8 cellular contexts compared by ENCODE assay signal in the genomic region with DNA sequence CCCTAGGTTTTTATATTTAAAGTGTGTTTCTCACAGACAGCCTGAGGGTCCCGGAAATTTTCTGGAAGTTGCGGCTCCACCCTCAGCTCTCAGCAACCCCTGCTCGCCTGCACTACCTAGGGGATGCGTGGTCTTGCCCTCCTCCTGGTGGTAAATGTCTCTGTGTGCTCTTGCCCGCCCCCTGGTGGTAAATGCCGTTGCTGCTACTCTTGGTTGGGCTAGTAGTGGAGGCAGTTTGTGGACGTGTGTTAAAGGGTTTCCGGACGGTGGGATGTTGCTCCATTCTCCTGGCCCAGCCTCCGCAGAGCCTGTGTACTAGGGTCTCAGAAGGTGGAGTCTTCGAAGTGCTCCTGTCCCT. TPM values are rescaled to one million over a fixed set of nuclear protein-coding genes. Genes with fewer than 3 reads are reported as not detected.
DNase-seq lines count a peak whose midpoint lies in the region; ATAC-seq and TF ChIP-seq lines count a peak whose summit lies in the region.

No MANE protein-coding gene starts in this region.

- POLR2A ChIA-PET in HEK293 (lab: Yijun Ruan, JAX) = interaction anchor here (1.1 kb wide), 1 partner anchor 14 kb away, joined by 4 read pairs; no protein-coding TSS in a partner anchor

- DNase-seq in NCI-H2107 treated with DMSO at 0.1 percent for 48 hours (lab: John Stamatoyannopoulos, UW; ENCODE audit: unreplicated experiment) (peak; percentile 20), breast epithelium (ENCODE audit: low spot score in 2 of 2) (peak; percentile 67 to 76), inferior parietal cortex (ENCODE audit: extremely low spot score) (peak; percentile 72)
- peak; percentile 70 to 84 for DNase-seq in stimulated activated CD4-positive, alpha-beta T cell treated with anti-CD3 and anti-CD28 coated beads, Interleukin-1b, Interleukin-23, amount 100 ng/mL, for 1 hour (ENCODE audit: low read depth in 2 of 2)

- no peak overlapping the region for H3K27ac ChIP-seq in DOHH2 (ENCODE audit: low read depth, low read length)
- no peak overlapping the region for H3K27ac ChIP-seq in HEK293 (ENCODE audit: extremely low read depth, low read depth, low read length)
- no peak overlapping the region for H3K27ac ChIP-seq in VCaP
- no peak overlapping the region for H3K27ac ChIP-seq in breast epithelium

- H3K79me2 ChIP-seq in DOHH2 (ENCODE audit: control insufficient read depth, low read length) = no peaks in the 10 kb centered on the region

- H3K27me3 ChIP-seq in DOHH2 (ENCODE audit: control insufficient read depth, low read length) (peaks cover 8% of the 10 kb centered on the region), breast epithelium (no peaks in the 10 kb centered on the region)

- H3F3A ChIP-seq in DOHH2 (ENCODE audit: control insufficient read depth, insufficient read depth) = no peaks in the 10 kb centered on the region

- H4K20me1 ChIP-seq in DOHH2 (ENCODE audit: control insufficient read depth, insufficient read depth, low read depth, low read length) = no peaks in the 10 kb centered on the region

- H3K36me3 ChIP-seq in DOHH2 (ENCODE audit: control insufficient read depth, low read length) = no peaks in the 10 kb centered on the region
- no peaks in the 10 kb centered on the region for H3K36me3 ChIP-seq in HEK293 (ENCODE audit: control insufficient read depth in 2 of 2, insufficient read depth in 1 of 2, low read length in 2 of 2)
- H3K36me3 ChIP-seq in breast epithelium = no peaks in the 10 kb centered on the region

- H3K9me3 ChIP-seq in DOHH2 (ENCODE audit: control insufficient read depth, insufficient read depth, low read length) (no peaks in the 10 kb centered on the region), HEK293 (ENCODE audit: control insufficient read depth, insufficient read depth, low read depth, low read length) (no peaks in the 10 kb centered on the region), breast epithelium (no peaks in the 10 kb centered on the region)

- no peaks in the 10 kb centered on the region for H3K9me2 ChIP-seq in DOHH2 (replicated peaks; ENCODE audit: control insufficient read depth, low read length)

- ATAC-seq in GM21737 (IDR thresholded peaks at IDR 0.05; ENCODE audit: unreplicated experiment) = no peak

- H3K4me1 ChIP-seq in DOHH2 (ENCODE audit: control insufficient read depth, low read length) = peaks cover 25% of the 10 kb centered on the region
- peaks cover 3% of the 10 kb centered on the region; the same call in 1 of the 2 replicates for H3K4me1 ChIP-seq in HEK293 (ENCODE audit: control insufficient read depth, insufficient read depth, low read length)
- no peaks in the 10 kb centered on the region for H3K4me1 ChIP-seq in breast epithelium

- CTCF ChIA-PET in HEK293 (lab: Yijun Ruan, JAX) = interaction anchor here (0.5 to 13.4 kb wide), 38 partner anchors 9 to 1577 kb away, joined by 3 to 276 read pairs (median 4); partner anchors contain the start of genes PML and STOML1

- intact Hi-C loops in breast epithelium (cut with DNase I; ENCODE audit: low total_unique reads) = no loop called here

- H3K4me2 ChIP-seq in DOHH2 (ENCODE audit: low read length) = peak overlapping the region; percentile 64

- no peak for TF ChIP-seq POLR2A in breast epithelium (IDR thresholded peaks at IDR 0.05)

- H3K4me3 ChIP-seq in DOHH2 (ENCODE audit: low read length) (peak overlapping the region; percentile 53), HEK293 (ENCODE audit: low read depth, low read length) (no peak overlapping the region), breast epithelium (no peak overlapping the region)

- TF ChIP-seq CTCF in DOHH2 (IDR thresholded peaks at IDR 0.05; ENCODE audit: low read depth, low read length, poor library complexity, severe bottlenecking) (peak; percentile 97), HEK293 (tag by site-specific recombination; IDR thresholded peaks at IDR 0.05) (peak; percentile 98), VCaP (conservative IDR thresholded peaks at IDR 0.05) (peak; percentile 99), breast epithelium (IDR thresholded peaks at IDR 0.05) (peak; percentile 85 to 87 (median 86))

TF ChIP-seq in HEK293, 187 proteins besides CTCF, POLR2A, EP300 and RAD21 (continues in another document):
- TF ChIP-seq SP2 (tag by site-specific recombination; IDR thresholded peaks at IDR 0.05) = no peak
- TF ChIP-seq ZNF341 (tag by site-specific recombination; IDR thresholded peaks at IDR 0.05; ENCODE audit: low read depth) = no peak
- no peak for TF ChIP-seq ZNF610 (tag by site-specific recombination; IDR thresholded peaks at IDR 0.05; ENCODE audit: borderline replicate concordance)
- TF ChIP-seq ZXDB (tag by site-specific recombination; IDR thresholded peaks at IDR 0.05) = 0 out of 2 replicates have a peak, but pooled peaks have one; percentile 53
- no peak for TF ChIP-seq ZFP3 (tag by site-specific recombination; IDR thresholded peaks at IDR 0.05; ENCODE audit: low read depth)
- TF ChIP-seq ZNF654 (tag by site-specific recombination; IDR thresholded peaks at IDR 0.05; ENCODE audit: low read depth) = peak; percentile 56
- TF ChIP-seq ZFP69B (tag by site-specific recombination; IDR thresholded peaks at IDR 0.05) = 0 out of 2 replicates have a peak, but pooled peaks have one; percentile 42
- TF ChIP-seq ZNF214 (tag by site-specific recombination; IDR thresholded peaks at IDR 0.05; ENCODE audit: borderline replicate concordance) = no peak
- TF ChIP-seq GLI4 (tag by site-specific recombination; IDR thresholded peaks at IDR 0.05) = no peak
- TF ChIP-seq ZNF837 (tag by site-specific recombination; IDR thresholded peaks at IDR 0.05) = no peak
- TF ChIP-seq ZNF501 (tag by site-specific recombination; IDR thresholded peaks at IDR 0.05) = no peak
- TF ChIP-seq ZNF785 (tag by site-specific recombination; IDR thresholded peaks at IDR 0.05) = 0 out of 2 replicates have a peak, but pooled peaks have one; percentile 44
- TF ChIP-seq, protein P1, sequence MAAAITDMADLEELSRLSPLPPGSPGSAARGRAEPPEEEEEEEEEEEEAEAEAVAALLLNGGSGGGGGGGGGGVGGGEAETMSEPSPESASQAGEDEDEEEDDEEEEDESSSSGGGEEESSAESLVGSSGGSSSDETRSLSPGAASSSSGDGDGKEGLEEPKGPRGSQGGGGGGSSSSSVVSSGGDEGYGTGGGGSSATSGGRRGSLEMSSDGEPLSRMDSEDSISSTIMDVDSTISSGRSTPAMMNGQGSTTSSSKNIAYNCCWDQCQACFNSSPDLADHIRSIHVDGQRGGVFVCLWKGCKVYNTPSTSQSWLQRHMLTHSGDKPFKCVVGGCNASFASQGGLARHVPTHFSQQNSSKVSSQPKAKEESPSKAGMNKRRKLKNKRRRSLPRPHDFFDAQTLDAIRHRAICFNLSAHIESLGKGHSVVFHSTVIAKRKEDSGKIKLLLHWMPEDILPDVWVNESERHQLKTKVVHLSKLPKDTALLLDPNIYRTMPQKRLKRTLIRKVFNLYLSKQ (tag by site-specific recombination; IDR thresholded peaks at IDR 0.05; ENCODE audit: borderline replicate concordance) = no peak
- no peak for TF ChIP-seq ZNF624 (tag by site-specific recombination; IDR thresholded peaks at IDR 0.05)
- TF ChIP-seq ZSCAN30 (tag by site-specific recombination; IDR thresholded peaks at IDR 0.05) = no peak
- TF ChIP-seq ZNF202 (tag by site-specific recombination; IDR thresholded peaks at IDR 0.05; ENCODE audit: borderline replicate concordance) = no peak
- TF ChIP-seq ZBTB26 (tag by site-specific recombination; optimal IDR thresholded peaks at IDR 0.05) = no peak
- TF ChIP-seq ZBTB7A (tag by site-specific recombination; IDR thresholded peaks at IDR 0.05; ENCODE audit: low read depth) = no peak
- TF ChIP-seq ZNF580 (tag by site-specific recombination; IDR thresholded peaks at IDR 0.05) = peak; percentile 59; the same call in 1 of the 2 replicates
- no peak for TF ChIP-seq ZNF26 (tag by site-specific recombination; IDR thresholded peaks at IDR 0.05)
- no peak for TF ChIP-seq ZSCAN16 (tag by site-specific recombination; IDR thresholded peaks at IDR 0.05)

RNA-seq across cellular contexts. Expression of gene STOML1, which starts 27.4 kb away (rescaled TPM):
- 10 to 100 TPM in 1 of 3 donors, 1 to 10 TPM in 2; 8.5 to 10.7 (median 9.7) TPM for total RNA-seq in breast epithelium

RNA-seq across cellular contexts. Expression of gene PML, which starts 29.8 kb away (rescaled TPM):
- total RNA-seq in breast epithelium = 100 to 1,000 TPM in 1 of 3 donors, 10 to 100 TPM in 2; 37.8 to 103 (median 49.8) TPM

RNA-seq across cellular contexts. Expression of gene LOXL1, which starts 38.5 kb away (rescaled TPM):
- total RNA-seq in breast epithelium = 10 to 100 TPM in 2 of 3 donors, 1 to 10 TPM in 1; 5.6 to 11.3 (median 10.8) TPM

Comparison
In these comparisons a context has a peak if more than half of its experiments do, and no peak if none do; other contexts are left out.
1. DNase-seq: peak in every context shown above with its lines; median percentile 77 in stimulated activated CD4-positive, alpha-beta T cell treated with anti-CD3 and anti-CD28 coated beads, Interleukin-1b, Interleukin-23, amount 100 ng/mL, for 1 hour; 72 in inferior parietal cortex; 72 in breast epithelium; 20 in NCI-H2107 treated with DMSO at 0.1 percent for 48 hours.